In genomic region chr11:65817815-65818680, GRCh38 we compare ENCODE assay signal across 8 cellular contexts. TPM values are rescaled to one million over a fixed set of nuclear protein-coding genes. Genes with fewer than 3 reads are reported as not detected.
A peak's percentile ranks its signal among the peaks of the same experiment; 100 is the strongest.
DNase-seq lines count a peak whose midpoint lies in the region; ATAC-seq and TF ChIP-seq lines count a peak whose summit lies in the region.

No MANE protein-coding gene starts in this region.

- H3F3A ChIP-seq in OCI-LY1 (ENCODE audit: insufficient read depth, low read length), result no peaks in the 10 kb centered on the region

- H3K9ac ChIP-seq in OCI-LY1 (ENCODE audit: low read length), result peak overlapping the region; percentile 66
- H3K9ac ChIP-seq in mucosa of rectum (ENCODE audit: low read depth in 1 of 2, low read length in 2 of 2), result peak overlapping the region; percentile 52 to 83

- no peaks in the 10 kb centered on the region for H3K9me3 ChIP-seq in OCI-LY1 (ENCODE audit: low read length)
- H3K9me3 ChIP-seq in mucosa of rectum (ENCODE audit: control insufficient read depth in 2 of 2, low read length in 2 of 2), result no peaks in the 10 kb centered on the region

- H2AFZ ChIP-seq in OCI-LY1 (ENCODE audit: low read length), result peak overlapping the region; percentile 18; the same call in 1 of the 2 replicates

- H3K4me2 ChIP-seq in OCI-LY1 (ENCODE audit: low read length), result peak overlapping the region; percentile 68

- H3K4me3 ChIP-seq in OCI-LY1 (ENCODE audit: low read depth, low read length, poor library complexity, severe bottlenecking) (peak overlapping the region; percentile 60), epithelial cell of proximal tubule (ENCODE audit: low read depth, low read length) (peak overlapping the region; percentile 64), mucosa of rectum (ENCODE audit: low read length in 2 of 2) (peak overlapping the region; percentile 79 to 81)

- DNase-seq in COLO829 (ENCODE audit: low spot score) (peak; percentile 78), HuH-7 (ENCODE audit: low spot score) (peak; percentile 84), activated T-cell treated with anti-CD3 and anti-CD28 coated beads for 4 hours (peak; percentile 94), epithelial cell of proximal tubule (ENCODE audit: low read depth) (no peak)
- peak; percentile 92 for DNase-seq in stimulated activated CD8-positive, alpha-beta memory T cell treated with anti-CD3 and anti-CD28 coated beads, Interleukin-4, amount 100 ng/mL, for 24 hours (ENCODE audit: low read depth)

- no peaks in the 10 kb centered on the region for H4K20me1 ChIP-seq in OCI-LY1 (ENCODE audit: insufficient read depth, low read length)

- TF ChIP-seq CTCF in OCI-LY1 (IDR thresholded peaks at IDR 0.05; ENCODE audit: low read length), result peak; percentile 92
- peak; percentile 91 for TF ChIP-seq CTCF in epithelial cell of proximal tubule (conservative IDR thresholded peaks at IDR 0.05; ENCODE audit: low read depth, low read length)

- no peaks in the 10 kb centered on the region for H3K36me3 ChIP-seq in OCI-LY1 (ENCODE audit: insufficient read depth, low read length)
- no peaks in the 10 kb centered on the region for H3K36me3 ChIP-seq in mucosa of rectum (ENCODE audit: control insufficient read depth in 2 of 2, insufficient read depth in 2 of 2, low read length in 2 of 2)

- no peaks in the 10 kb centered on the region for H3K9me2 ChIP-seq in OCI-LY1 (ENCODE audit: low read depth, low read length)

- H3K27me3 ChIP-seq in OCI-LY1 (ENCODE audit: insufficient read depth, low read length) (peaks cover 7% of the 10 kb centered on the region), mucosa of rectum (ENCODE audit: control insufficient read depth in 2 of 2, insufficient read depth in 2 of 2, low read length in 2 of 2) (no peaks in the 10 kb centered on the region)

- H3K27ac ChIP-seq in OCI-LY1 (ENCODE audit: low read depth, low read length, poor library complexity, severe bottlenecking) (no peak overlapping the region), mucosa of rectum (ENCODE audit: low read depth in 2 of 2, low read length in 2 of 2) (peak overlapping the region; percentile 75 to 78)

- ATAC-seq in GM21381 (IDR thresholded peaks at IDR 0.05; ENCODE audit: unreplicated experiment), result peak; percentile 80

- peaks cover 7% of the 10 kb centered on the region for H3K4me1 ChIP-seq in OCI-LY1 (ENCODE audit: insufficient read depth, low read length, severe bottlenecking)
- peaks cover 21 to 34% of the 10 kb centered on the region in 2 donors for H3K4me1 ChIP-seq in mucosa of rectum (ENCODE audit: control insufficient read depth in 2 of 2, insufficient read depth in 2 of 2, low read length in 2 of 2)

- no peaks in the 10 kb centered on the region for H3K79me2 ChIP-seq in OCI-LY1 (ENCODE audit: insufficient read depth, low read length)

RNA-seq across cellular contexts. Expression of gene SNX32, which starts 15.7 kb away (rescaled TPM):
- 2.1 TPM in 1 of 2 replicates, not detected in the other for total RNA-seq in epithelial cell of proximal tubule

RNA-seq across cellular contexts. Expression of gene OVOL1, which starts 31.2 kb away (rescaled TPM):
- total RNA-seq in epithelial cell of proximal tubule, result 4.8 and 12.5 TPM in 2 replicates

RNA-seq across cellular contexts. Expression of gene AP5B1, which starts 37.3 kb away (rescaled TPM):
- 14.0 and 17.9 TPM in 2 replicates for total RNA-seq in epithelial cell of proximal tubule

RNA-seq across cellular contexts. Expression of gene CFL1, which starts 39.9 kb away (rescaled TPM):
- 2,195 and 2,365 TPM in 2 replicates for total RNA-seq in epithelial cell of proximal tubule

RNA-seq across cellular contexts. Expression of gene MUS81, which starts 42.2 kb away (rescaled TPM):
- 57.2 and 71.8 TPM in 2 replicates for total RNA-seq in epithelial cell of proximal tubule
